In the genomic region with DNA sequence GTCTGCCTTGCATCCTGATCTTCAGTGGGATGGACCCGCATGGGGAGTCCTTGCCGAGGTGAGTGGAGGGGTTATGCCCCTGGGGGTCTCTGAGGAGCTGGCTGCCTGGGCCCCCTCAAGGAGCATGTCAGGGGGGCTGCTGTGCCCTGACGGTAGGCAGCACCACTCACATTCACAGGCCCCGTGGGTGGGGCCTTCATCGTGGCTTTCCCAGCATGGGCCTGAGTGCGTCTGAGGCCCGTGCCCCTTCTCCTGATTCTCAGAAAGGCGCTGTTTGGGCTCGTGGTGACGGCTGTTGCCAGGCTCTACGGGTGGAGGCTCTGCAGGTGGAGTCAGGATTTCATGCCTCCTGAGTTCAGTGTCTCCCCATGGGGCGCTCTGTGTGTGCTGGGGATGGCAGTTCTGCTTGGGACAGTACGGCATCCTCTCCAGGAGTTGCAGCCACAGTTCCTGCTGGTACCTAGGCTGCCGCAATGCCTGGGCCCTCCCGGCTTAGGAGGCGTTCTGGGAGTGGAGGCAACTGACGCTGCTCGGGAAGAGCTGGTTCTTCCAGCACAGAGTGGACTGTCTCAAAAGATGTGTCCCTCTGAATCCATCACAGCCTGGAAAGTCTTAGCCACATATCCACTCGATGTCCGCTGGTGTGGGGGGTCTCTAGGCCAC, we compare ENCODE assay signal across 20 cellular contexts. TPM values are rescaled to one million over a fixed set of nuclear protein-coding genes. Genes with fewer than 3 reads are reported as not detected.
DNase-seq lines count a peak whose midpoint lies in the region; ATAC-seq, FAIRE-seq and TF ChIP-seq lines count a peak whose summit lies in the region.
"Had no signal": no experiment of that assay in that cellular context is flagged by ENCODE, and none has a peak within 500 bp of the region (broad histone marks: within the 10 kb centered on the region; RNA-seq: fewer than 3 reads in every experiment).

No MANE protein-coding gene starts in this region.

- 100% methylated on average over 12 of the region's 20 CpGs for WGBS in HepG2 (ENCODE audit: low lambda C conversion rate)
- 93% methylated on average over 5 of the region's 20 CpGs for WGBS in right lobe of liver (ENCODE audit: insufficient coverage, low coverage, low lambda C conversion rate, missing lambda C conversion rate)
- WGBS in mesenchymal stem cell, result 90% methylated on average over 20 of the region's 20 CpGs

- peak overlapping the region; percentile 50 for H2BK120ac ChIP-seq in mesenchymal stem cell (ENCODE audit: low read depth, low read length)

- no peaks in the 10 kb centered on the region for H3K79me1 ChIP-seq in mesenchymal stem cell (replicated peaks; ENCODE audit: low read length, poor library complexity, severe bottlenecking)

- H3K79me2 ChIP-seq in HepG2 (ENCODE audit: insufficient read depth, low read length) (no peaks in the 10 kb centered on the region), GM23338 (replicated peaks; ENCODE audit: insufficient read depth) (no peaks in the 10 kb centered on the region)

- intact Hi-C loops in HepG2 (cut with micrococcal nuclease; ENCODE audit: unreplicated experiment), result no loop called here
- intact Hi-C loops in right lobe of liver (cut with DNase I), result no loop called here
- intact Hi-C loops in CD14-positive monocyte (cut with micrococcal nuclease), result no loop called here

- peak overlapping the region; percentile 67 to 90 for H2BK12ac ChIP-seq in mesenchymal stem cell (ENCODE audit: low read length in 2 of 2)

- no peaks in the 10 kb centered on the region for H3K4me1 ChIP-seq in HepG2 (ENCODE audit: insufficient read depth, low read length)
- H3K4me1 ChIP-seq in right lobe of liver, result no peaks in the 10 kb centered on the region
- no peaks in the 10 kb centered on the region for H3K4me1 ChIP-seq in mesenchymal stem cell (ENCODE audit: control insufficient read depth, insufficient read depth, low read depth, low read length)
- no peaks in the 10 kb centered on the region for H3K4me1 ChIP-seq in GM23338 (ENCODE audit: insufficient read depth)
- H3K4me1 ChIP-seq: SJCRH30 had no signal

- peak overlapping the region in 1 of 2 experiments; percentile 7 for H3K14ac ChIP-seq in mesenchymal stem cell (ENCODE audit: low read length in 2 of 2)

- H3K9me3 Mint-ChIP-seq in GM23338, result no peaks in the 10 kb centered on the region
- H3K9me3 Mint-ChIP-seq in CD14-positive monocyte, result no peaks in the 10 kb centered on the region
- H3K9me3 Mint-ChIP-seq: CD4-positive, alpha-beta memory T cell had no signal

- no peaks in the 10 kb centered on the region for H3K9me2 ChIP-seq in GM23338 (ENCODE audit: insufficient read depth)

- H4K20me1 ChIP-seq in HepG2 (ENCODE audit: insufficient read depth, low read length), result no peaks in the 10 kb centered on the region; the same call in 1 of the 2 replicates
- peaks cover 3% of the 10 kb centered on the region; the same call in 1 of the 2 replicates for H4K20me1 ChIP-seq in GM23338 (replicated peaks; ENCODE audit: insufficient read depth)

- ATAC-seq in HepG2, result no peak; the same call in 2 of the 3 replicates
- no peak for ATAC-seq in right lobe of liver
- ATAC-seq in GM23338, result no peak

- peak overlapping the region; percentile 52 to 66 for H3K4ac ChIP-seq in mesenchymal stem cell (ENCODE audit: low read depth in 1 of 2, low read length in 2 of 2)

- no peak overlapping the region for H3K4me2 ChIP-seq in HepG2 (ENCODE audit: low read depth, low read length)
- H3K4me2 ChIP-seq in mesenchymal stem cell (ENCODE audit: low read length, poor library complexity, severe bottlenecking), result no peak overlapping the region
- H3K4me2 ChIP-seq in GM23338, result no peak overlapping the region

- H2AK5ac ChIP-seq in mesenchymal stem cell (ENCODE audit: low read length, severe bottlenecking), result no peak overlapping the region

- peak overlapping the region; percentile 18 for H2BK15ac ChIP-seq in mesenchymal stem cell (ENCODE audit: low read depth, poor library complexity, severe bottlenecking)

- POLR2A ChIA-PET in HepG2 (lab: Yijun Ruan, JAX), result no interaction called here

- TF ChIP-seq POLR2A in HepG2 (IDR thresholded peaks at IDR 0.05; ENCODE audit: insufficient read depth in 1 of 2, low read depth in 2 of 2, low read length in 2 of 2) (no peak), right lobe of liver (IDR thresholded peaks at IDR 0.05) (no peak)

- H2AFZ ChIP-seq in HepG2 (ENCODE audit: low read length), result no peak overlapping the region
- H2AFZ ChIP-seq in mesenchymal stem cell (ENCODE audit: low read depth, low read length), result no peak overlapping the region
- H2AFZ ChIP-seq in GM23338, result no peak overlapping the region

- peaks cover 72 to 98% of the 10 kb centered on the region in 2 experiments for H3K36me3 ChIP-seq in HepG2 (replicated peaks in 1 of 2; ENCODE audit: control insufficient read depth in 1 of 2, insufficient read depth in 2 of 2, low read length in 2 of 2)
- H3K36me3 ChIP-seq in right lobe of liver, result no peaks in the 10 kb centered on the region
- no peaks in the 10 kb centered on the region for H3K36me3 ChIP-seq in bronchial epithelial cell (ENCODE audit: control insufficient read depth, insufficient read depth, low read length)
- H3K36me3 ChIP-seq in mesenchymal stem cell (ENCODE audit: control insufficient read depth in 1 of 2, insufficient read depth in 2 of 2, low read depth in 1 of 2, low read length in 2 of 2), result no peaks in the 10 kb centered on the region
- no peaks in the 10 kb centered on the region for H3K36me3 ChIP-seq in GM23338 (ENCODE audit: insufficient read depth)
- H3K36me3 ChIP-seq: SJCRH30 had no signal

- TF ChIP-seq EP300 in HepG2 (IDR thresholded peaks at IDR 0.05; ENCODE audit: low read depth in 2 of 2, low read length in 2 of 2), result no peak
- TF ChIP-seq EP300 in HepG2 (CRISPR knock-in tag; IDR thresholded peaks at IDR 0.05; ENCODE audit: borderline replicate concordance), result no peak

- H3K27ac Mint-ChIP-seq in GM23338 (no peak overlapping the region), CD14-positive monocyte (no peak overlapping the region)
- H3K27ac Mint-ChIP-seq: CD4-positive, alpha-beta memory T cell had no signal

- H4K91ac ChIP-seq in mesenchymal stem cell (ENCODE audit: low read length), result peak overlapping the region; percentile 22

- H2BK5ac ChIP-seq in mesenchymal stem cell (ENCODE audit: low read depth, low read length, poor library complexity, severe bottlenecking), result no peak overlapping the region

- no peak for TF ChIP-seq RAD21 in HepG2 (CRISPR knock-in tag; IDR thresholded peaks at IDR 0.05)

- in situ Hi-C loops in HepG2 (cut with HindIII; ENCODE audit: extremely low pct_ligation_motif_present, low pct_unique_long_range_greater_than_20kb), result no loop called here

- H3K27me3 ChIP-seq in HepG2 (ENCODE audit: control insufficient read depth in 1 of 2, insufficient read depth in 2 of 2, low read length in 2 of 2) (no peaks in the 10 kb centered on the region), right lobe of liver (no peaks in the 10 kb centered on the region), bronchial epithelial cell (ENCODE audit: control insufficient read depth, insufficient read depth, low read length) (no peaks in the 10 kb centered on the region), mesenchymal stem cell (ENCODE audit: control insufficient read depth in 1 of 2, insufficient read depth in 1 of 2, low read length in 2 of 2) (peaks cover 16 to 17% of the 10 kb centered on the region in 2 experiments), GM23338 (ENCODE audit: insufficient read depth) (no peaks in the 10 kb centered on the region)
- H3K27me3 ChIP-seq: SJCRH30 had no signal

- H3K27me3 Mint-ChIP-seq in GM23338 (ENCODE audit: insufficient read depth, low read depth, poor library complexity) (peaks cover 9% of the 10 kb centered on the region), CD14-positive monocyte (ENCODE audit: low read depth in 3 of 3) (peaks cover 3 to 9% (median 7%) of the 10 kb centered on the region in 3 donors)

- no peak for FAIRE-seq in HepG2 (lab: Jason Lieb, UNC)
- FAIRE-seq in bronchial epithelial cell (lab: Jason Lieb, UNC), result peak; percentile 55
- FAIRE-seq: HTR-8/SVneo had no signal

- H3F3A ChIP-seq in GM23338 (replicated peaks; ENCODE audit: low read depth), result no peaks in the 10 kb centered on the region

- H3K4me1 Mint-ChIP-seq in GM23338 (no peaks in the 10 kb centered on the region; the same call in 2 of the 3 replicates), CD14-positive monocyte (peaks cover 4% of the 10 kb centered on the region)

- H3K18ac ChIP-seq in mesenchymal stem cell (ENCODE audit: low read depth in 1 of 2, low read length in 2 of 2), result peak overlapping the region; percentile 25 to 80

- peak overlapping the region; percentile 74 for H4K8ac ChIP-seq in mesenchymal stem cell (ENCODE audit: low read length)

- H3K4me3 ChIP-seq in HepG2 (replicated peaks in 1 of 3; ENCODE audit: insufficient read depth in 1 of 3, low read depth in 2 of 3, low read length in 3 of 3) (no peak overlapping the region), right lobe of liver (no peak overlapping the region), bronchial epithelial cell (ENCODE audit: low read depth, low read length) (no peak overlapping the region), mesenchymal stem cell (ENCODE audit: insufficient read depth in 1 of 2, low read depth in 1 of 2, low read length in 2 of 2) (no peak overlapping the region), GM23338 (no peak overlapping the region)
- H3K4me3 ChIP-seq: SJCRH30 had no signal

- H3K9ac ChIP-seq in HepG2 (ENCODE audit: insufficient read depth, low read depth, low read length) (no peak overlapping the region), mesenchymal stem cell (ENCODE audit: low read length) (peak overlapping the region; percentile 42)

- H3K27ac ChIP-seq in HepG2 (ENCODE audit: extremely low read length, insufficient read depth, low read length) (no peak overlapping the region), right lobe of liver (no peak overlapping the region), mesenchymal stem cell (ENCODE audit: low read length, poor library complexity, severe bottlenecking) (no peak overlapping the region), GM23338 (ENCODE audit: low read depth) (no peak overlapping the region)
- H3K27ac ChIP-seq: HL-60, SJCRH30 had no signal

- BruUV-seq in HepG2 (replicated peaks; lab: Mats Ljungman, UMichigan), result no TSS peak

- H3K9me3 ChIP-seq in HepG2 (ENCODE audit: low read length), result no peaks in the 10 kb centered on the region
- H3K9me3 ChIP-seq in right lobe of liver, result no peaks in the 10 kb centered on the region
- no peaks in the 10 kb centered on the region for H3K9me3 ChIP-seq in mesenchymal stem cell (ENCODE audit: control insufficient read depth, low read length)
- H3K9me3 ChIP-seq: SJCRH30 had no signal

- no peak overlapping the region for H3K23ac ChIP-seq in mesenchymal stem cell (ENCODE audit: low read length in 2 of 2)

- no peak for TF ChIP-seq CTCF in HepG2 (CRISPR knock-in tag; IDR thresholded peaks at IDR 0.05)
- no peak for TF ChIP-seq CTCF in right lobe of liver (IDR thresholded peaks at IDR 0.05)
- no peak for TF ChIP-seq CTCF in bronchial epithelial cell (IDR thresholded peaks at IDR 0.05; ENCODE audit: insufficient read depth, low read length, severe bottlenecking)
- TF ChIP-seq CTCF in GM23338 (conservative IDR thresholded peaks at IDR 0.05; ENCODE audit: low read depth in 2 of 2), result no peak
- no peak for TF ChIP-seq CTCF in CD14-positive monocyte (IDR thresholded peaks at IDR 0.05)

- DNase-seq in HepG2 (ENCODE audit: low spot score) (no peak), right lobe of liver (no peak), bronchial epithelial cell (ENCODE audit: low read depth) (no peak), mesenchymal stem cell (no peak), HT-29 (ENCODE audit: low spot score) (no peak), GM23338 (ENCODE audit: low spot score) (no peak), CD14-positive monocyte (ENCODE audit: low spot score) (no peak), NCI-H2081 treated with DMSO at 0.1 percent for 48 hours (lab: John Stamatoyannopoulos, UW) (no peak)
- DNase-seq: CD4-positive, alpha-beta memory T cell; DMS153; GF-D8; NCI-H1105 treated with DMSO at 0.1 percent for 48 hours; NCI-H1694; NCI-H510A treated with DMSO at 0.1 percent for 48 hours; SJCRH30 had no signal

- CTCF ChIA-PET in HepG2 (lab: Yijun Ruan, JAX; ENCODE audit: low intra/inter-chr PET ratio, low total read pairs), result no interaction called here

- peaks cover 50% of the 10 kb centered on the region for H3K36me3 Mint-ChIP-seq in GM23338 (ENCODE audit: low read depth)
- H3K36me3 Mint-ChIP-seq in CD14-positive monocyte, result no peaks in the 10 kb centered on the region
- H3K36me3 Mint-ChIP-seq: CD4-positive, alpha-beta memory T cell had no signal

- no peak overlapping the region for H3K4me3 Mint-ChIP-seq in GM23338
- H3K4me3 Mint-ChIP-seq in CD14-positive monocyte, result no peak overlapping the region
- H3K4me3 Mint-ChIP-seq: CD4-positive, alpha-beta memory T cell had no signal

RNA-seq across cellular contexts. Expression of a gene that starts 57.3 kb away (rescaled TPM):
- total RNA-seq in HepG2 (2016; rRNA removed; fragmentation: Illumina TruSeq; extraction: Trizol) (not detected in 2 replicates), right lobe of liver (not detected), bronchial epithelial cell (not detected in 2 replicates)
- total RNA-seq in HepG2 (2016; cell fraction: cytosol; rRNA removed; fragmentation: Illumina TruSeq; extraction: Trizol; ENCODE audit: low read depth), result not detected in 2 replicates
- not detected in 2 replicates for total RNA-seq in HepG2 (2016; cell fraction: insoluble cytoplasmic fraction; rRNA removed; fragmentation: Illumina TruSeq; extraction: Trizol)
- total RNA-seq in HepG2 (2016; cell fraction: membrane; rRNA removed; fragmentation: Illumina TruSeq; extraction: Trizol), result not detected in 2 replicates
- not detected in 2 replicates for total RNA-seq in HepG2 (2016; cell fraction: nucleus; rRNA removed; fragmentation: Illumina TruSeq; extraction: Trizol)
- polyA plus RNA-seq in HepG2 (2011; rRNA removed) (not detected in 2 replicates), GM23338 (2016; fragmentation: Nextera tagmentation; extraction: Ambion mirVana) (0.17 TPM in 1 of 2 replicates, not detected in the other), CD14-positive monocyte (not detected)
- polyA plus RNA-seq in HepG2 (2011; cell fraction: cytosol; rRNA removed), result not detected in 2 replicates
- polyA plus RNA-seq in HepG2 (2011; cell fraction: nucleus; rRNA removed), result not detected in 2 replicates
- polyA plus RNA-seq in HepG2 (2012), result not detected in 2 replicates
- polyA plus RNA-seq in HepG2 (2016; cell fraction: cytosol; fragmentation: Illumina TruSeq; extraction: Trizol; ENCODE audit: low read depth), result not detected in 2 replicates
- polyA plus RNA-seq in HepG2 (2016; cell fraction: insoluble cytoplasmic fraction; fragmentation: Illumina TruSeq; extraction: Trizol; ENCODE audit: low read depth), result not detected in 2 replicates
- not detected in 2 replicates for polyA plus RNA-seq in HepG2 (2016; cell fraction: membrane; fragmentation: Illumina TruSeq; extraction: Trizol; ENCODE audit: low read depth)
- not detected in 2 replicates for polyA plus RNA-seq in HepG2 (2016; cell fraction: nucleus; fragmentation: Illumina TruSeq; extraction: Trizol; ENCODE audit: insufficient read depth, low read depth)
- not detected in 2 replicates for polyA minus RNA-seq in HepG2 (2011; rRNA and poly(A)+ RNA removed; ENCODE audit: low replicate concordance)
- polyA minus RNA-seq in HepG2 (2011; cell fraction: cytosol; rRNA and poly(A)+ RNA removed), result not detected in 2 replicates
- polyA minus RNA-seq in HepG2 (2011; cell fraction: nucleus; rRNA and poly(A)+ RNA removed), result not detected in 2 replicates
- not detected for polyA plus RNA-seq in mesenchymal stem cell (2013, experiment 1 of 2)
- polyA plus RNA-seq in mesenchymal stem cell (2013, experiment 2 of 2), result not detected
- not detected in 2 replicates for total RNA-seq in HT-29 (2014; rRNA removed; shearing (Covaris generic))
- total RNA-seq in GM23338 (2014; rRNA removed; shearing (Covaris generic)), result 0.10 TPM in 1 of 2 replicates, not detected in the other
- total RNA-seq: A172; CD4-positive, alpha-beta memory T cell; LHCN-M2; SJCRH30 had no signal
- polyA plus RNA-seq: BJ; CD4-positive, alpha-beta memory T cell had no signal
